ENCODE assay signal across 1 cellular context in the genomic region with DNA sequence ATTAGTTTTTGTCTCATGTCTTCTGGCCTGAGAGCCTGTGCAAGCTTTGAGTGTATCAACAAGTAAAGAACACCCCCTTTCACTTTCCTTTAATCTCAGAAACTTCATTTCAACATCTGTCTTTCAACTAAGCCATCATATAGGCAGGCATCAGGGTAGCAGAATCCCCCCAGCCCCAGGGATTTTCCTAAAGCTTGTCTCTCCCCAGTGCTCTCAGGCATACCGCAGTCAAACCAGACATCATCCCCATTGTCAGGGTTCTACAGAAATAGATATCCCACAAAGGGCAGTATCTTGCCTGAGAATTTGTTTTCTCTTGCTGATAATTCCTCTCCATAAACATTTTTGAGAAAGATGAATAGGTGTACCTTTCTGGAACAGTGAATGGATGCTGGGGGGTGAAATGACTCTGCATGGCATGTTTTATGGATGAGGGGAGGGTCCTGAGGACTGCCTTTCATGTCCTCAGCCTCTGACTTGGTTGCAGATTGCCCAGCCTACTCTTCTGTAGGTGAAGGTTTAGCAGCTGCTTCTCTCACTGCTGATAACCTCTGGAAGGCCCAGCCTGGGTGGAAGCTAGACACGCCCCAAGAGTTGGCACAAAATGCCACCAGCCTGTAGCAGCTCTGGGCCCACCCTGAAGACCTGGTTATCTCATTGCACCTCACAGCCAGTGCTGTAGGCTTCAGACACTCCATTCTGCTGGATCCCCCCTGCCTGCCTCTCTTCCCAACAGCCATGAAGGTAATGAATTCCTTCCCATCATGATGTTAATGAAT.
TF ChIP-seq lines count a peak whose summit lies in the region.

No MANE protein-coding gene starts in this region.

TF ChIP-seq in GM23338, 12 proteins besides CTCF, POLR2A, EP300 and RAD21 (continued from another document):
- TF ChIP-seq, protein P1, sequence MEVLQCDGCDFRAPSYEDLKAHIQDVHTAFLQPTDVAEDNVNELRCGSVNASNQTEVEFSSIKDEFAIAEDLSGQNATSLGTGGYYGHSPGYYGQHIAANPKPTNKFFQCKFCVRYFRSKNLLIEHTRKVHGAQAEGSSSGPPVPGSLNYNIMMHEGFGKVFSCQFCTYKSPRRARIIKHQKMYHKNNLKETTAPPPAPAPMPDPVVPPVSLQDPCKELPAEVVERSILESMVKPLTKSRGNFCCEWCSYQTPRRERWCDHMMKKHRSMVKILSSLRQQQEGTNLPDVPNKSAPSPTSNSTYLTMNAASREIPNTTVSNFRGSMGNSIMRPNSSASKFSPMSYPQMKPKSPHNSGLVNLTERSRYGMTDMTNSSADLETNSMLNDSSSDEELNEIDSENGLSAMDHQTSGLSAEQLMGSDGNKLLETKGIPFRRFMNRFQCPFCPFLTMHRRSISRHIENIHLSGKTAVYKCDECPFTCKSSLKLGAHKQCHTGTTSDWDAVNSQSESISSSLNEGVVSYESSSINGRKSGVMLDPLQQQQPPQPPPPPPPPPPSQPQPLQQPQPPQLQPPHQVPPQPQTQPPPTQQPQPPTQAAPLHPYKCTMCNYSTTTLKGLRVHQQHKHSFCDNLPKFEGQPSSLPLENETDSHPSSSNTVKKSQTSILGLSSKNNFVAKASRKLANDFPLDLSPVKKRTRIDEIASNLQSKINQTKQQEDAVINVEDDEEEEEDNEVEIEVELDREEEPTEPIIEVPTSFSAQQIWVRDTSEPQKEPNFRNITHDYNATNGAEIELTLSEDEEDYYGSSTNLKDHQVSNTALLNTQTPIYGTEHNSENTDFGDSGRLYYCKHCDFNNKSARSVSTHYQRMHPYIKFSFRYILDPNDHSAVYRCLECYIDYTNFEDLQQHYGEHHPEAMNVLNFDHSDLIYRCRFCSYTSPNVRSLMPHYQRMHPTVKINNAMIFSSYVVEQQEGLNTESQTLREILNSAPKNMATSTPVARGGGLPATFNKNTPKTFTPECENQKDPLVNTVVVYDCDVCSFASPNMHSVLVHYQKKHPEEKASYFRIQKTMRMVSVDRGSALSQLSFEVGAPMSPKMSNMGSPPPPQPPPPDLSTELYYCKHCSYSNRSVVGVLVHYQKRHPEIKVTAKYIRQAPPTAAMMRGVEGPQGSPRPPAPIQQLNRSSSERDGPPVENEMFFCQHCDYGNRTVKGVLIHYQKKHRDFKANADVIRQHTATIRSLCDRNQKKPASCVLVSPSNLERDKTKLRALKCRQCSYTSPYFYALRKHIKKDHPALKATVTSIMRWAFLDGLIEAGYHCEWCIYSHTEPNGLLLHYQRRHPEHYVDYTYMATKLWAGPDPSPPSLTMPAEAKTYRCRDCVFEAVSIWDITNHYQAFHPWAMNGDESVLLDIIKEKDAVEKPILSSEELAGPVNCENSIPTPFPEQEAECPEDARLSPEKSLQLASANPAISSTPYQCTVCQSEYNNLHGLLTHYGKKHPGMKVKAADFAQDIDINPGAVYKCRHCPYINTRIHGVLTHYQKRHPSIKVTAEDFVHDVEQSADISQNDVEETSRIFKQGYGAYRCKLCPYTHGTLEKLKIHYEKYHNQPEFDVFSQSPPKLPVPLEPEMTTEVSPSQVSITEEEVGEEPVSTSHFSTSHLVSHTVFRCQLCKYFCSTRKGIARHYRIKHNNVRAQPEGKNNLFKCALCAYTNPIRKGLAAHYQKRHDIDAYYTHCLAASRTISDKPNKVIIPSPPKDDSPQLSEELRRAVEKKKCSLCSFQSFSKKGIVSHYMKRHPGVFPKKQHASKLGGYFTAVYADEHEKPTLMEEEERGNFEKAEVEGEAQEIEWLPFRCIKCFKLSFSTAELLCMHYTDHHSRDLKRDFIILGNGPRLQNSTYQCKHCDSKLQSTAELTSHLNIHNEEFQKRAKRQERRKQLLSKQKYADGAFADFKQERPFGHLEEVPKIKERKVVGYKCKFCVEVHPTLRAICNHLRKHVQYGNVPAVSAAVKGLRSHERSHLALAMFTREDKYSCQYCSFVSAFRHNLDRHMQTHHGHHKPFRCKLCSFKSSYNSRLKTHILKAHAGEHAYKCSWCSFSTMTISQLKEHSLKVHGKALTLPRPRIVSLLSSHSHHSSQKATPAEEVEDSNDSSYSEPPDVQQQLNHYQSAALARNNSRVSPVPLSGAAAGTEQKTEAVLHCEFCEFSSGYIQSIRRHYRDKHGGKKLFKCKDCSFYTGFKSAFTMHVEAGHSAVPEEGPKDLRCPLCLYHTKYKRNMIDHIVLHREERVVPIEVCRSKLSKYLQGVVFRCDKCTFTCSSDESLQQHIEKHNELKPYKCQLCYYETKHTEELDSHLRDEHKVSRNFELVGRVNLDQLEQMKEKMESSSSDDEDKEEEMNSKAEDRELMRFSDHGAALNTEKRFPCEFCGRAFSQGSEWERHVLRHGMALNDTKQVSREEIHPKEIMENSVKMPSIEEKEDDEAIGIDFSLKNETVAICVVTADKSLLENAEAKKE (CRISPR knock-in tag; IDR thresholded peaks at IDR 0.05) = no peak
- TF ChIP-seq CREB1 (CRISPR knock-in tag; IDR thresholded peaks at IDR 0.05; ENCODE audit: low read depth) = no peak
- TF ChIP-seq, protein P2, sequence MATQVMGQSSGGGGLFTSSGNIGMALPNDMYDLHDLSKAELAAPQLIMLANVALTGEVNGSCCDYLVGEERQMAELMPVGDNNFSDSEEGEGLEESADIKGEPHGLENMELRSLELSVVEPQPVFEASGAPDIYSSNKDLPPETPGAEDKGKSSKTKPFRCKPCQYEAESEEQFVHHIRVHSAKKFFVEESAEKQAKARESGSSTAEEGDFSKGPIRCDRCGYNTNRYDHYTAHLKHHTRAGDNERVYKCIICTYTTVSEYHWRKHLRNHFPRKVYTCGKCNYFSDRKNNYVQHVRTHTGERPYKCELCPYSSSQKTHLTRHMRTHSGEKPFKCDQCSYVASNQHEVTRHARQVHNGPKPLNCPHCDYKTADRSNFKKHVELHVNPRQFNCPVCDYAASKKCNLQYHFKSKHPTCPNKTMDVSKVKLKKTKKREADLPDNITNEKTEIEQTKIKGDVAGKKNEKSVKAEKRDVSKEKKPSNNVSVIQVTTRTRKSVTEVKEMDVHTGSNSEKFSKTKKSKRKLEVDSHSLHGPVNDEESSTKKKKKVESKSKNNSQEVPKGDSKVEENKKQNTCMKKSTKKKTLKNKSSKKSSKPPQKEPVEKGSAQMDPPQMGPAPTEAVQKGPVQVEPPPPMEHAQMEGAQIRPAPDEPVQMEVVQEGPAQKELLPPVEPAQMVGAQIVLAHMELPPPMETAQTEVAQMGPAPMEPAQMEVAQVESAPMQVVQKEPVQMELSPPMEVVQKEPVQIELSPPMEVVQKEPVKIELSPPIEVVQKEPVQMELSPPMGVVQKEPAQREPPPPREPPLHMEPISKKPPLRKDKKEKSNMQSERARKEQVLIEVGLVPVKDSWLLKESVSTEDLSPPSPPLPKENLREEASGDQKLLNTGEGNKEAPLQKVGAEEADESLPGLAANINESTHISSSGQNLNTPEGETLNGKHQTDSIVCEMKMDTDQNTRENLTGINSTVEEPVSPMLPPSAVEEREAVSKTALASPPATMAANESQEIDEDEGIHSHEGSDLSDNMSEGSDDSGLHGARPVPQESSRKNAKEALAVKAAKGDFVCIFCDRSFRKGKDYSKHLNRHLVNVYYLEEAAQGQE (IDR thresholded peaks at IDR 0.05; ENCODE audit: unreplicated experiment) = no peak
